Comparison of ENCODE assay signal across 25 cellular contexts in genomic region chr6:106586815-106587214, GRCh38.
"Had no signal": no experiment of that assay in that cellular context is flagged by ENCODE, and none has a peak within 500 bp of the region (broad histone marks: within the 10 kb centered on the region; RNA-seq: fewer than 3 reads in every experiment).

No MANE protein-coding gene starts in this region.

- H3K36me3 ChIP-seq: cardiac muscle cell, ovary, thyroid gland had no signal

- H3K9me3 ChIP-seq: left ventricle myocardium inferior, mucosa of descending colon, neutrophil, ovary, right lobe of liver, thyroid gland, upper lobe of left lung had no signal

- H3K4me1 ChIP-seq: right lobe of liver, upper lobe of left lung had no signal

- ATAC-seq: activated naive CD4-positive, alpha-beta T cell treated with anti-CD3 and anti-CD28 coated beads, Interleukin-2, amount 50 U/mL, for 72 hours; mucosa of descending colon; right lobe of liver; stimulated activated memory B cell treated with anti-CD40 and anti-IgM and Interleukin-4, amounts not matched to agents 10 μg/mL and 1 μg/mL and 100 μg/mL, for 72 hours; stimulated activated naive CD8-positive, alpha-beta T cell treated with anti-CD3 and anti-CD28 coated beads, Interleukin-15, amount 100 ng/mL, for 72 hours had no signal

- DNase-seq: activated CD4-positive, alpha-beta memory T cell treated with anti-CD3 and anti-CD28 coated beads for 36 hours; activated CD4-positive, alpha-beta T cell treated with anti-CD3 and anti-CD28 coated beads for 48 hours; activated CD8-positive, alpha-beta memory T cell treated with anti-CD3 and anti-CD28 coated beads, Interleukin-2, amount 50 U/mL, for 4 hours; activated naive CD4-positive, alpha-beta T cell; activated T-cell treated with anti-CD3 and anti-CD28 coated beads, Interleukin-2, amount 50 U/mL, for 1 hour; erythroblast; head of caudate nucleus; hypothalamus; left ventricle myocardium inferior; mucosa of descending colon; nephron progenitor cell; ovary; right lobe of liver; small intestine; stimulated activated CD4-positive, alpha-beta T cell treated with anti-CD3 and anti-CD28 coated beads, Interleukin-4, amount 100 ng/mL, for 24 hours; stimulated activated naive CD8-positive, alpha-beta T cell treated with anti-CD3 and anti-CD28 coated beads, Interleukin-15, amount 100 ng/mL, for 72 hours; T-helper 1 cell; thyroid gland; upper lobe of left lung had no signal

- H3K27me3 ChIP-seq: cardiac muscle cell, neutrophil, ovary, right lobe of liver, thyroid gland, upper lobe of left lung had no signal

- H3K4me3 ChIP-seq: cardiac muscle cell, left ventricle myocardium inferior, lung, mucosa of descending colon, ovary, right lobe of liver, thyroid gland, upper lobe of left lung had no signal

- H3K27ac ChIP-seq: cardiac muscle cell, left ventricle myocardium inferior, neutrophil, ovary, right lobe of liver, thyroid gland, upper lobe of left lung, VCaP had no signal
